ENCODE assay signal across 8 cellular contexts in genomic region chr21:38355992-38356781, GRCh38.
A peak's percentile ranks its signal among the peaks of the same experiment; 100 is the strongest.
DNase-seq lines count a peak whose midpoint lies in the region; ATAC-seq and TF ChIP-seq lines count a peak whose summit lies in the region.

No MANE protein-coding gene starts in this region.

- H3K27me3 ChIP-seq in right atrium auricular region = no peaks in the 10 kb centered on the region

- H3K36me3 ChIP-seq in right atrium auricular region = no peaks in the 10 kb centered on the region

- ATAC-seq in GM21576 (IDR thresholded peaks at IDR 0.05; ENCODE audit: unreplicated experiment) (peak; percentile 64), sciatic nerve (peak; percentile 87), GM21529 (IDR thresholded peaks at IDR 0.05; ENCODE audit: unreplicated experiment) (no peak)

- peaks cover 0 to 10% of the 10 kb centered on the region in 2 donors for H3K4me1 ChIP-seq in right atrium auricular region

- DNase-seq in C1 segment of cervical spinal cord (lab: John Stamatoyannopoulos, UW) (peak in 8 of 14 donors; percentile 4 to 51 (median 16)), NCI-H1105 treated with DMSO at 0.1 percent for 48 hours (lab: John Stamatoyannopoulos, UW) (peak; percentile 64), T-helper 1 cell (peak in 4 of 5 donors; percentile 36 to 54 (median 45)), amniotic stem cell (lab: John Stamatoyannopoulos, UW) (peak; percentile 24), right atrium auricular region (ENCODE audit: low spot score) (peak; percentile 79), sciatic nerve (ENCODE audit: low spot score) (peak; percentile 88)

- TF ChIP-seq CTCF in right atrium auricular region (IDR thresholded peaks at IDR 0.05) = peak; percentile 73 to 97

- intact Hi-C loops in sciatic nerve (cut with DNase I) = loop anchor here (10.0 kb wide), 1 partner anchor 201 kb away; no protein-coding TSS in a partner anchor

- no peak overlapping the region for H3K4me3 ChIP-seq in right atrium auricular region

- H3K9me3 ChIP-seq in right atrium auricular region = no peaks in the 10 kb centered on the region

- H3K27ac ChIP-seq in right atrium auricular region = no peak overlapping the region

Comparison
In these comparisons a context has a peak if more than half of its experiments do, and no peak if none do; other contexts are left out.
1. DNase-seq: peak in every context shown above with its lines; median percentile 88 in sciatic nerve; 79 in right atrium auricular region; 64 in NCI-H1105 treated with DMSO at 0.1 percent for 48 hours; 45 in T-helper 1 cell; 24 in amniotic stem cell; 16 in C1 segment of cervical spinal cord.